In genomic region chr6:27795697-27796494, GRCh38 we compare ENCODE assay signal across 8 cellular contexts.
DNase-seq lines count a peak whose midpoint lies in the region; ATAC-seq and FAIRE-seq lines count a peak whose summit lies in the region.

No MANE protein-coding gene starts in this region.

- FAIRE-seq in HTR-8/SVneo (lab: Jason Lieb, UNC), result no peak

- ATAC-seq in GM19328 (IDR thresholded peaks at IDR 0.05; ENCODE audit: unreplicated experiment) (peak; percentile 55), GM19455 (IDR thresholded peaks at IDR 0.05; ENCODE audit: unreplicated experiment) (no peak)

- DNase-seq in COLO668 (lab: John Stamatoyannopoulos, UW; ENCODE audit: unreplicated experiment), result peak; percentile 65
- peak; percentile 51 for DNase-seq in HTR-8/SVneo (ENCODE audit: insufficient read length, low spot score)
- DNase-seq in NCI-H82 treated with DMSO at 0.1 percent for 48 hours (lab: John Stamatoyannopoulos, UW; ENCODE audit: unreplicated experiment), result peak; percentile 89
- peak; percentile 69 for DNase-seq in activated CD8-positive, alpha-beta memory T cell treated with anti-CD3 and anti-CD28 coated beads, Interleukin-2, amount 50 U/mL, for 48 hours
- peak; percentile 84 for DNase-seq in fibroblast of the conjunctiva (ENCODE audit: low read depth)
- DNase-seq in non-pigmented ciliary epithelial cell (ENCODE audit: low read depth), result peak; percentile 75
